8 cellular contexts compared by ENCODE assay signal in genomic region chr6:32186496-32186840, GRCh38. TPM values are rescaled to one million over a fixed set of nuclear protein-coding genes. Genes with fewer than 3 reads are reported as not detected.
A peak's percentile ranks its signal among the peaks of the same experiment; 100 is the strongest.
DNase-seq lines count a peak whose midpoint lies in the region; ATAC-seq and TF ChIP-seq lines count a peak whose summit lies in the region.

No MANE protein-coding gene starts in this region.

- peak overlapping the region; percentile 90 for H3K27ac Mint-ChIP-seq in stimulated activated naive CD8-positive, alpha-beta T cell treated with anti-CD3 and anti-CD28 coated beads, Interleukin-15, Interleukin-2, amounts not matched to agents 100 ng/mL and 50 ng/mL, for 24 hours
- peak overlapping the region in 1 of 2 donors; percentile 72 for H3K27ac Mint-ChIP-seq in stimulated activated naive CD8-positive, alpha-beta T cell treated with anti-CD3 and anti-CD28 coated beads, Interleukin-15, amount 100 ng/mL, for 72 hours
- H3K27ac Mint-ChIP-seq in chondrocyte (ENCODE audit: unreplicated experiment) (peak overlapping the region; percentile 12), neural crest cell (ENCODE audit: unreplicated experiment) (peak overlapping the region; percentile 59)

- no peak for DNase-seq in stimulated activated naive CD8-positive, alpha-beta T cell treated with anti-CD3 and anti-CD28 coated beads, Interleukin-15, amount 100 ng/mL, for 72 hours
- peak; percentile 63 for DNase-seq in chondrocyte (ENCODE audit: low spot score)
- no peak for DNase-seq in neural crest cell (ENCODE audit: low read depth, low spot score)
- no peak for DNase-seq in NCI-H2171 (lab: John Stamatoyannopoulos, UW)

- no peak for TF ChIP-seq CTCF in chondrocyte (IDR thresholded peaks at IDR 0.05)
- TF ChIP-seq CTCF in neural crest cell (conservative IDR thresholded peaks at IDR 0.05) = no peak

- H3K27me3 Mint-ChIP-seq in stimulated activated naive CD8-positive, alpha-beta T cell treated with anti-CD3 and anti-CD28 coated beads, Interleukin-15, Interleukin-2, amounts not matched to agents 100 ng/mL and 50 ng/mL, for 24 hours = no peaks in the 10 kb centered on the region
- no peaks in the 10 kb centered on the region for H3K27me3 Mint-ChIP-seq in stimulated activated naive CD8-positive, alpha-beta T cell treated with anti-CD3 and anti-CD28 coated beads, Interleukin-15, amount 100 ng/mL, for 72 hours
- H3K27me3 Mint-ChIP-seq in chondrocyte (ENCODE audit: low read depth) (no peaks in the 10 kb centered on the region), neural crest cell (ENCODE audit: low read depth) (no peaks in the 10 kb centered on the region)

- H3K36me3 Mint-ChIP-seq in stimulated activated naive CD8-positive, alpha-beta T cell treated with anti-CD3 and anti-CD28 coated beads, Interleukin-15, Interleukin-2, amounts not matched to agents 100 ng/mL and 50 ng/mL, for 24 hours (ENCODE audit: low read depth) = peaks cover 46% of the 10 kb centered on the region
- peaks cover 10% of the 10 kb centered on the region for H3K36me3 Mint-ChIP-seq in chondrocyte (ENCODE audit: low read depth)
- peaks cover 11% of the 10 kb centered on the region for H3K36me3 Mint-ChIP-seq in neural crest cell (ENCODE audit: low read depth)

- H3K4me1 Mint-ChIP-seq in stimulated activated naive CD8-positive, alpha-beta T cell treated with anti-CD3 and anti-CD28 coated beads, Interleukin-15, Interleukin-2, amounts not matched to agents 100 ng/mL and 50 ng/mL, for 24 hours (ENCODE audit: low read depth) = peaks cover 62% of the 10 kb centered on the region
- H3K4me1 Mint-ChIP-seq in stimulated activated naive CD8-positive, alpha-beta T cell treated with anti-CD3 and anti-CD28 coated beads, Interleukin-15, amount 100 ng/mL, for 72 hours = peaks cover 70% of the 10 kb centered on the region
- peaks cover 48% of the 10 kb centered on the region for H3K4me1 Mint-ChIP-seq in chondrocyte (ENCODE audit: low read depth)
- H3K4me1 Mint-ChIP-seq in neural crest cell = peaks cover 51% of the 10 kb centered on the region

- H3K4me3 Mint-ChIP-seq in stimulated activated naive CD8-positive, alpha-beta T cell treated with anti-CD3 and anti-CD28 coated beads, Interleukin-15, Interleukin-2, amounts not matched to agents 100 ng/mL and 50 ng/mL, for 24 hours = peak overlapping the region; percentile 90
- H3K4me3 Mint-ChIP-seq in stimulated activated naive CD8-positive, alpha-beta T cell treated with anti-CD3 and anti-CD28 coated beads, Interleukin-15, amount 100 ng/mL, for 72 hours = peak overlapping the region in 1 of 2 donors; percentile 70
- H3K4me3 Mint-ChIP-seq in chondrocyte (ENCODE audit: unreplicated experiment) (no peak overlapping the region), neural crest cell (peak overlapping the region; percentile 92)

- no peaks in the 10 kb centered on the region for H3K9me3 Mint-ChIP-seq in stimulated activated naive CD8-positive, alpha-beta T cell treated with anti-CD3 and anti-CD28 coated beads, Interleukin-15, Interleukin-2, amounts not matched to agents 100 ng/mL and 50 ng/mL, for 24 hours
- H3K9me3 Mint-ChIP-seq in stimulated activated naive CD8-positive, alpha-beta T cell treated with anti-CD3 and anti-CD28 coated beads, Interleukin-15, amount 100 ng/mL, for 72 hours = no peaks in the 10 kb centered on the region
- H3K9me3 Mint-ChIP-seq in chondrocyte (ENCODE audit: low read depth) (no peaks in the 10 kb centered on the region), neural crest cell (no peaks in the 10 kb centered on the region)

- no peak for ATAC-seq in stimulated activated naive CD8-positive, alpha-beta T cell treated with anti-CD3 and anti-CD28 coated beads, Interleukin-15, amount 100 ng/mL, for 72 hours
- ATAC-seq in GM18502 (IDR thresholded peaks at IDR 0.05; ENCODE audit: poor library complexity, unreplicated experiment) (no peak), HG03565 (IDR thresholded peaks at IDR 0.05; ENCODE audit: unreplicated experiment) (no peak), HG02588 (IDR thresholded peaks at IDR 0.05; ENCODE audit: unreplicated experiment) (no peak)

RNA-seq across cellular contexts. Expression of gene AGER, which starts 2.4 kb away (rescaled TPM):
- 2.6 to 4.9 TPM (median 3.6 TPM) in 3 replicates for total RNA-seq in chondrocyte
- total RNA-seq in neural crest cell = 25.7 and 26.0 TPM in 2 replicates

RNA-seq across cellular contexts. Expression of gene PBX2, which starts 3.5 kb away (rescaled TPM):
- total RNA-seq in chondrocyte (58.6 to 66.5 TPM (median 66.3 TPM) in 3 replicates), neural crest cell (205 and 206 TPM in 2 replicates)

RNA-seq across cellular contexts. Expression of gene GPSM3, which starts 6.0 kb away (rescaled TPM):
- 3.6 to 5.6 TPM (median 5.4 TPM) in 3 replicates for total RNA-seq in chondrocyte
- 7.3 and 8.0 TPM in 2 replicates for total RNA-seq in neural crest cell

RNA-seq across cellular contexts. Expression of gene RNF5, which starts 8.3 kb away (rescaled TPM):
- total RNA-seq in chondrocyte (45.2 to 48.0 TPM (median 45.2 TPM) in 3 replicates), neural crest cell (60.2 and 60.7 TPM in 2 replicates)

RNA-seq across cellular contexts. Expression of gene AGPAT1, which starts 10.6 kb away (rescaled TPM):
- total RNA-seq in chondrocyte (66.7 to 77.2 TPM (median 67.0 TPM) in 3 replicates), neural crest cell (88.9 and 92.9 TPM in 2 replicates)
